12 cellular contexts compared by ENCODE assay signal in genomic region chr4:47213971-47214370, GRCh38.
DNase-seq lines count a peak whose midpoint lies in the region; ATAC-seq and TF ChIP-seq lines count a peak whose summit lies in the region.
"Had no signal": no experiment of that assay in that cellular context is flagged by ENCODE, and none has a peak within 500 bp of the region (broad histone marks: within the 10 kb centered on the region; RNA-seq: fewer than 3 reads in every experiment).

No MANE protein-coding gene starts in this region.

- no peaks in the 10 kb centered on the region for H3K36me3 ChIP-seq in gastroesophageal sphincter
- H3K36me3 ChIP-seq: gastrocnemius medialis had no signal

- H3K4me3 ChIP-seq in fibroblast of pulmonary artery (replicated peaks; ENCODE audit: low read depth, low read length) (no peak overlapping the region), retinal pigment epithelial cell (ENCODE audit: low read length) (no peak overlapping the region), gastroesophageal sphincter (no peak overlapping the region)
- H3K4me3 ChIP-seq: gastrocnemius medialis had no signal

- 8 to 20% methylated on average over 3 of the region's 3 CpGs for WGBS in gastroesophageal sphincter (ENCODE audit: low coverage in 1 of 2), 2 donors

- no peaks in the 10 kb centered on the region for H3K27me3 ChIP-seq in gastroesophageal sphincter
- H3K27me3 ChIP-seq: gastrocnemius medialis had no signal

- H3K4me1 ChIP-seq in gastroesophageal sphincter = no peaks in the 10 kb centered on the region
- H3K4me1 ChIP-seq: gastrocnemius medialis had no signal

- DNase-seq in GM04504 (ENCODE audit: low read depth) = peak; percentile 29
- peak; percentile 88 for DNase-seq in fibroblast of pulmonary artery (ENCODE audit: low read depth)
- DNase-seq in retinal pigment epithelial cell (ENCODE audit: low read depth) = peak; percentile 87
- DNase-seq in NCI-H510A (lab: John Stamatoyannopoulos, UW) = no peak
- no peak for DNase-seq in nephron progenitor cell
- DNase-seq in HT-29 (ENCODE audit: low spot score) = no peak
- DNase-seq: gastrocnemius medialis, H9, NCI-H146, SHP77 had no signal

- ATAC-seq in SK-N-SH treated with all-trans-retinoic acid at 6 μM for 48 hours (peak; percentile 85), gastroesophageal sphincter (no peak)
- ATAC-seq: gastrocnemius medialis had no signal

- H3K4me3 Mint-ChIP-seq in nephron progenitor cell = no peak overlapping the region
- H3K4me3 Mint-ChIP-seq: H9 had no signal

- H3K27ac ChIP-seq in gastroesophageal sphincter = no peak overlapping the region
- H3K27ac ChIP-seq: gastrocnemius medialis had no signal

- TF ChIP-seq CTCF in fibroblast of pulmonary artery (IDR thresholded peaks at IDR 0.05; ENCODE audit: low read length, missing control alignments) = no peak
- TF ChIP-seq CTCF in retinal pigment epithelial cell (conservative IDR thresholded peaks at IDR 0.05; ENCODE audit: low read depth, low read length) = no peak
- no peak for TF ChIP-seq CTCF in gastroesophageal sphincter (IDR thresholded peaks at IDR 0.05)
- no peak for TF ChIP-seq CTCF in nephron progenitor cell (IDR thresholded peaks at IDR 0.05)

- no peak overlapping the region for H3K27ac Mint-ChIP-seq in nephron progenitor cell
- H3K27ac Mint-ChIP-seq: H9 had no signal

- no peaks in the 10 kb centered on the region for H3K36me3 Mint-ChIP-seq in nephron progenitor cell (ENCODE audit: low read depth)

- no peaks in the 10 kb centered on the region for H3K4me1 Mint-ChIP-seq in nephron progenitor cell

- peaks cover 2% of the 10 kb centered on the region for H3K27me3 Mint-ChIP-seq in nephron progenitor cell (ENCODE audit: low read depth, poor library complexity)

- TF ChIP-seq EP300 in gastroesophageal sphincter (IDR thresholded peaks at IDR 0.05) = no peak

- no peak for TF ChIP-seq POLR2A in gastroesophageal sphincter (IDR thresholded peaks at IDR 0.05)

- no peaks in the 10 kb centered on the region for H3K9me3 ChIP-seq in gastroesophageal sphincter
- H3K9me3 ChIP-seq: gastrocnemius medialis had no signal

- no peaks in the 10 kb centered on the region for H3K9me3 Mint-ChIP-seq in nephron progenitor cell
- H3K9me3 Mint-ChIP-seq: H9 had no signal

TF ChIP-seq in SK-N-SH treated with all-trans-retinoic acid at 6 μM for 48 hours, 23 proteins besides CTCF, POLR2A, EP300 and RAD21 (continues in another document):
- TF ChIP-seq TOX (CRISPR knock-in tag; IDR thresholded peaks at IDR 0.05; ENCODE audit: borderline replicate concordance) (peak; percentile 79; the same call in 1 of the 2 replicates), ZC3H10 (CRISPR knock-in tag; IDR thresholded peaks at IDR 0.05) (peak; percentile 86), ZFP30 (CRISPR knock-in tag; IDR thresholded peaks at IDR 0.05) (no peak), BACH2 (CRISPR knock-in tag; IDR thresholded peaks at IDR 0.05; ENCODE audit: borderline replicate concordance) (no peak), ZNF8 (CRISPR knock-in tag; IDR thresholded peaks at IDR 0.05) (no peak), SNAI2 (CRISPR knock-in tag; IDR thresholded peaks at IDR 0.05) (no peak), CSDC2 (CRISPR knock-in tag; IDR thresholded peaks at IDR 0.05) (no peak), CREB5 (CRISPR knock-in tag; IDR thresholded peaks at IDR 0.05; ENCODE audit: low read depth) (peak; percentile 82), ESRRG (CRISPR knock-in tag; IDR thresholded peaks at IDR 0.05) (0 out of 2 replicates have a peak, but pooled peaks have one; percentile 16), ZFP3 (CRISPR knock-in tag; IDR thresholded peaks at IDR 0.05) (0 out of 2 replicates have a peak, but pooled peaks have one; percentile 23), OSR1 (CRISPR knock-in tag; IDR thresholded peaks at IDR 0.05) (no peak), RARB (CRISPR knock-in tag; IDR thresholded peaks at IDR 0.05) (peak; percentile 85; the same call in 1 of the 2 replicates), GLIS3 (CRISPR knock-in tag; IDR thresholded peaks at IDR 0.05) (0 out of 2 replicates have a peak, but pooled peaks have one; percentile 25), ZNF70 (CRISPR knock-in tag; IDR thresholded peaks at IDR 0.05) (no peak), PPARA (CRISPR knock-in tag; IDR thresholded peaks at IDR 0.05; ENCODE audit: borderline replicate concordance) (no peak)
- TF ChIP-seq, protein P1, sequence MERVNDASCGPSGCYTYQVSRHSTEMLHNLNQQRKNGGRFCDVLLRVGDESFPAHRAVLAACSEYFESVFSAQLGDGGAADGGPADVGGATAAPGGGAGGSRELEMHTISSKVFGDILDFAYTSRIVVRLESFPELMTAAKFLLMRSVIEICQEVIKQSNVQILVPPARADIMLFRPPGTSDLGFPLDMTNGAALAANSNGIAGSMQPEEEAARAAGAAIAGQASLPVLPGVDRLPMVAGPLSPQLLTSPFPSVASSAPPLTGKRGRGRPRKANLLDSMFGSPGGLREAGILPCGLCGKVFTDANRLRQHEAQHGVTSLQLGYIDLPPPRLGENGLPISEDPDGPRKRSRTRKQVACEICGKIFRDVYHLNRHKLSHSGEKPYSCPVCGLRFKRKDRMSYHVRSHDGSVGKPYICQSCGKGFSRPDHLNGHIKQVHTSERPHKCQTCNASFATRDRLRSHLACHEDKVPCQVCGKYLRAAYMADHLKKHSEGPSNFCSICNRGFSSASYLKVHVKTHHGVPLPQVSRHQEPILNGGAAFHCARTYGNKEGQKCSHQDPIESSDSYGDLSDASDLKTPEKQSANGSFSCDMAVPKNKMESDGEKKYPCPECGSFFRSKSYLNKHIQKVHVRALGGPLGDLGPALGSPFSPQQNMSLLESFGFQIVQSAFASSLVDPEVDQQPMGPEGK (CRISPR knock-in tag; IDR thresholded peaks at IDR 0.05; ENCODE audit: borderline replicate concordance) = no peak
- TF ChIP-seq, protein P2, sequence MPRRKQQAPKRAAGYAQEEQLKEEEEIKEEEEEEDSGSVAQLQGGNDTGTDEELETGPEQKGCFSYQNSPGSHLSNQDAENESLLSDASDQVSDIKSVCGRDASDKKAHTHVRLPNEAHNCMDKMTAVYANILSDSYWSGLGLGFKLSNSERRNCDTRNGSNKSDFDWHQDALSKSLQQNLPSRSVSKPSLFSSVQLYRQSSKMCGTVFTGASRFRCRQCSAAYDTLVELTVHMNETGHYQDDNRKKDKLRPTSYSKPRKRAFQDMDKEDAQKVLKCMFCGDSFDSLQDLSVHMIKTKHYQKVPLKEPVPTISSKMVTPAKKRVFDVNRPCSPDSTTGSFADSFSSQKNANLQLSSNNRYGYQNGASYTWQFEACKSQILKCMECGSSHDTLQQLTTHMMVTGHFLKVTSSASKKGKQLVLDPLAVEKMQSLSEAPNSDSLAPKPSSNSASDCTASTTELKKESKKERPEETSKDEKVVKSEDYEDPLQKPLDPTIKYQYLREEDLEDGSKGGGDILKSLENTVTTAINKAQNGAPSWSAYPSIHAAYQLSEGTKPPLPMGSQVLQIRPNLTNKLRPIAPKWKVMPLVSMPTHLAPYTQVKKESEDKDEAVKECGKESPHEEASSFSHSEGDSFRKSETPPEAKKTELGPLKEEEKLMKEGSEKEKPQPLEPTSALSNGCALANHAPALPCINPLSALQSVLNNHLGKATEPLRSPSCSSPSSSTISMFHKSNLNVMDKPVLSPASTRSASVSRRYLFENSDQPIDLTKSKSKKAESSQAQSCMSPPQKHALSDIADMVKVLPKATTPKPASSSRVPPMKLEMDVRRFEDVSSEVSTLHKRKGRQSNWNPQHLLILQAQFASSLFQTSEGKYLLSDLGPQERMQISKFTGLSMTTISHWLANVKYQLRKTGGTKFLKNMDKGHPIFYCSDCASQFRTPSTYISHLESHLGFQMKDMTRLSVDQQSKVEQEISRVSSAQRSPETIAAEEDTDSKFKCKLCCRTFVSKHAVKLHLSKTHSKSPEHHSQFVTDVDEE (CRISPR knock-in tag; IDR thresholded peaks at IDR 0.05) = no peak
- TF ChIP-seq, protein P3, sequence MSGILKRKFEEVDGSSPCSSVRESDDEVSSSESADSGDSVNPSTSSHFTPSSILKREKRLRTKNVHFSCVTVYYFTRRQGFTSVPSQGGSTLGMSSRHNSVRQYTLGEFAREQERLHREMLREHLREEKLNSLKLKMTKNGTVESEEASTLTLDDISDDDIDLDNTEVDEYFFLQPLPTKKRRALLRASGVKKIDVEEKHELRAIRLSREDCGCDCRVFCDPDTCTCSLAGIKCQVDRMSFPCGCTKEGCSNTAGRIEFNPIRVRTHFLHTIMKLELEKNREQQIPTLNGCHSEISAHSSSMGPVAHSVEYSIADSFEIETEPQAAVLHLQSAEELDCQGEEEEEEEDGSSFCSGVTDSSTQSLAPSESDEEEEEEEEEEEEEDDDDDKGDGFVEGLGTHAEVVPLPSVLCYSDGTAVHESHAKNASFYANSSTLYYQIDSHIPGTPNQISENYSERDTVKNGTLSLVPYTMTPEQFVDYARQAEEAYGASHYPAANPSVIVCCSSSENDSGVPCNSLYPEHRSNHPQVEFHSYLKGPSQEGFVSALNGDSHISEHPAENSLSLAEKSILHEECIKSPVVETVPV (CRISPR knock-in tag; IDR thresholded peaks at IDR 0.05) = no peak
- TF ChIP-seq, protein P4, sequence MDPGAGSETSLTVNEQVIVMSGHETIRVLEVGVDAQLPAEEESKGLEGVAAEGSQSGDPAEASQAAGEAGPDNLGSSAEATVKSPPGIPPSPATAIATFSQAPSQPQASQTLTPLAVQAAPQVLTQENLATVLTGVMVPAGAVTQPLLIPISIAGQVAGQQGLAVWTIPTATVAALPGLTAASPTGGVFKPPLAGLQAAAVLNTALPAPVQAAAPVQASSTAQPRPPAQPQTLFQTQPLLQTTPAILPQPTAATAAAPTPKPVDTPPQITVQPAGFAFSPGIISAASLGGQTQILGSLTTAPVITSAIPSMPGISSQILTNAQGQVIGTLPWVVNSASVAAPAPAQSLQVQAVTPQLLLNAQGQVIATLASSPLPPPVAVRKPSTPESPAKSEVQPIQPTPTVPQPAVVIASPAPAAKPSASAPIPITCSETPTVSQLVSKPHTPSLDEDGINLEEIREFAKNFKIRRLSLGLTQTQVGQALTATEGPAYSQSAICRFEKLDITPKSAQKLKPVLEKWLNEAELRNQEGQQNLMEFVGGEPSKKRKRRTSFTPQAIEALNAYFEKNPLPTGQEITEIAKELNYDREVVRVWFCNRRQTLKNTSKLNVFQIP (CRISPR knock-in tag; IDR thresholded peaks at IDR 0.05; ENCODE audit: borderline replicate concordance, low read depth) = peak; percentile 78; the same call in 1 of the 2 replicates

Comparison
In these comparisons a context has a peak if more than half of its experiments do, and no peak if none do; other contexts are left out.
1. DNase-seq: peak in GM04504 (single experiment), fibroblast of pulmonary artery (single experiment) and retinal pigment epithelial cell (single experiment); none in NCI-H510A (single experiment), nephron progenitor cell (single experiment) and HT-29 (single experiment).